Comparison of ENCODE assay signal across 8 cellular contexts in the genomic region with DNA sequence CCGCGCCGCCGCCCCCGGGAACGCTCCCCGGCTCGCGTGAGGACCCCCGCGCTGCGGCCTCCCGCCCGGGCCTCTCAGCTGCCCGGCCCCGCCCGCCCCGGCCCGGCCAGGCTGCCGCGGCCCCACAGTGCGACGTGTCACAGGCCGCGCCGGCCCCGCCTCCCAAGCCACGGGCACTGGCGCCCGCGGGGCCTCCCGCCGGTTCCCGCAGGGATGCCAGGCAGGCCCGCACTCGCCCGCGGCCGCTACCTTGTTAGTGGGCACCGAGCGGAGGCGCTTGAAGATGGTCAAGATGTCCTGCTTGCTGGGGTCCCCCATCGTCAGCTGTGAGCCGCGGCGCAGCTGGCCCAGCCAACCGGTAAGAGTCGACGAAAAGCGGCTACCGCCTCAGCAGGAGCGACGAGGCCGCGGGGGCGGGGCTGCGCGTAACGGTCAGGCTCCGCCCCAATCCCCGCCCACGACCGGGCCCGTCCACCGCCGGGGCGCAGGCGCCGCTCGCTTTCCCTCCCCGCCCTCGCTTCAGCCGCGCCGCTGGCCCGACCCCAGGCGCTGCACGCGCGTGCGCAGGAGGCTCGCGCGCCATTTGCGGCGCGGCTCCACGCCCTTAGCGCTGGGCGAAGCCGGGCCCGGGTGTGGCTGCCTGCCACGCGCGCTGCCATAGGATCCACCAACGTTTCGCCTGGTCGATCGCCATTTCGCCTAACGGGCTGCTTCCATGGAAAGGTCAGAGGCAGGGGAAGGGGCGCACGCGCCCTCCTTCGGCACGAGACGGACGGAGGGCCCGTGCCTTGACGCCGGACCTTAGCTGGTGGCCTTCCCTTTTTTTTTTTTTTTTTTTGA.
A peak's percentile ranks its signal among the peaks of the same experiment; 100 is the strongest.
DNase-seq lines count a peak whose midpoint lies in the region; ATAC-seq lines count a peak whose summit lies in the region.

A gene with protein sequence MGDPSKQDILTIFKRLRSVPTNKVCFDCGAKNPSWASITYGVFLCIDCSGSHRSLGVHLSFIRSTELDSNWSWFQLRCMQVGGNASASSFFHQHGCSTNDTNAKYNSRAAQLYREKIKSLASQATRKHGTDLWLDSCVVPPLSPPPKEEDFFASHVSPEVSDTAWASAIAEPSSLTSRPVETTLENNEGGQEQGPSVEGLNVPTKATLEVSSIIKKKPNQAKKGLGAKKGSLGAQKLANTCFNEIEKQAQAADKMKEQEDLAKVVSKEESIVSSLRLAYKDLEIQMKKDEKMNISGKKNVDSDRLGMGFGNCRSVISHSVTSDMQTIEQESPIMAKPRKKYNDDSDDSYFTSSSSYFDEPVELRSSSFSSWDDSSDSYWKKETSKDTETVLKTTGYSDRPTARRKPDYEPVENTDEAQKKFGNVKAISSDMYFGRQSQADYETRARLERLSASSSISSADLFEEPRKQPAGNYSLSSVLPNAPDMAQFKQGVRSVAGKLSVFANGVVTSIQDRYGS (minus strand): TSS at position 409 of the 840 bp plus-strand sequence. CDS start 91 bp downstream, at position 318.

- DNase-seq in AG08396 (ENCODE audit: low spot score) (peak; percentile 100), NCI-H446 treated with DMSO at 0.1 percent for 48 hours (lab: John Stamatoyannopoulos, UW) (peak; percentile 76), iris pigment epithelial cell (ENCODE audit: low read depth) (peak; percentile 93)
- peak; percentile 93 to 96 for DNase-seq in central memory CD8-positive, alpha-beta T cell (ENCODE audit: low spot score in 2 of 2)
- DNase-seq in stimulated activated CD4-positive, alpha-beta T cell treated with anti-CD3 and anti-CD28 coated beads, Interleukin-12 subunit alpha, Interleukin-12 subunit beta, amount 100 ng/mL, for 24 hours (ENCODE audit: low read depth in 2 of 2), result peak; percentile 86 to 90

- no peaks in the 10 kb centered on the region for H3K27me3 Mint-ChIP-seq in central memory CD8-positive, alpha-beta T cell

- H3K4me3 Mint-ChIP-seq in central memory CD8-positive, alpha-beta T cell, result peak within 1 kb of the TSS; percentile 85

- H3K9me3 Mint-ChIP-seq in central memory CD8-positive, alpha-beta T cell, result no peaks in the 10 kb centered on the region

- peaks cover 7% of the 10 kb centered on the region for H3K4me1 Mint-ChIP-seq in central memory CD8-positive, alpha-beta T cell

- peaks cover 14% of the 10 kb centered on the region for H3K36me3 Mint-ChIP-seq in central memory CD8-positive, alpha-beta T cell (ENCODE audit: insufficient read depth)

- peak; percentile 81 for ATAC-seq in GM19023 (IDR thresholded peaks at IDR 0.05; ENCODE audit: unreplicated experiment)
- peak; percentile 81 for ATAC-seq in HG03280 (IDR thresholded peaks at IDR 0.05; ENCODE audit: unreplicated experiment)
- ATAC-seq in activated CD4-positive, CD25-positive, alpha-beta regulatory T cell treated with anti-CD3 and anti-CD28 coated beads, Interleukin-2, amount 50 U/mL, for 24 hours, result peak; percentile 86 to 87
- ATAC-seq in central memory CD8-positive, alpha-beta T cell (replicated peaks; ENCODE audit: extremely low read depth, poor library complexity, severe bottlenecking), result peak; percentile 86

- H3K27ac Mint-ChIP-seq in central memory CD8-positive, alpha-beta T cell (ENCODE audit: low read depth), result peak within 1 kb of the TSS; percentile 83

Comparison
In these comparisons a context has a peak if more than half of its experiments do, and no peak if none do; other contexts are left out.
1. Peak in every context shown above with its lines: DNase-seq and ATAC-seq.